In genomic region chr16:57372372-57373116, GRCh38 we compare ENCODE assay signal across 1 cellular context.
TF ChIP-seq lines count a peak whose summit lies in the region.

CX3CL1 (plus strand) TSS chr16:57372490; CDS start chr16:57372569, 79 bp downstream.

TF ChIP-seq in HepG2, 621 proteins besides CTCF, POLR2A, EP300 and RAD21 (continued from another document and continues in another):
- TF ChIP-seq ZNF407 (CRISPR knock-in tag; IDR thresholded peaks at IDR 0.05; ENCODE audit: not compliant biosample characterization) (peak; percentile 17), PAF1 (CRISPR knock-in tag; IDR thresholded peaks at IDR 0.05) (no peak), E2F5 (CRISPR knock-in tag; conservative IDR thresholded peaks at IDR 0.05) (peak; percentile 32; the same call in 1 of the 2 replicates), ERF (CRISPR knock-in tag; IDR thresholded peaks at IDR 0.05) (no peak; the same call in none of the 2 replicates), PLSCR1 (CRISPR knock-in tag; IDR thresholded peaks at IDR 0.05; ENCODE audit: borderline replicate concordance) (no peak), SRSF1 (optimal IDR thresholded peaks at IDR 0.05; ENCODE audit: low read depth, low read length) (peak; percentile 99), ZNF513 (CRISPR knock-in tag; conservative IDR thresholded peaks at IDR 0.05) (no peak), SALL1 (CRISPR knock-in tag; IDR thresholded peaks at IDR 0.05) (peak; percentile 87), SMARCC2 (IDR thresholded peaks at IDR 0.05) (no peak), ZNF160 (CRISPR knock-in tag; IDR thresholded peaks at IDR 0.05) (no peak), NBN (conservative IDR thresholded peaks at IDR 0.05) (no peak), ZNF839 (CRISPR knock-in tag; IDR thresholded peaks at IDR 0.05; ENCODE audit: borderline replicate concordance) (peak; percentile 54; the same call in 1 of the 2 replicates), GTF2F1 (IDR thresholded peaks at IDR 0.05; ENCODE audit: low read length) (no peak), NR1H2 (CRISPR knock-in tag; IDR thresholded peaks at IDR 0.05; ENCODE audit: borderline replicate concordance, low read depth) (no peak; the same call in 1 of the 2 replicates), SALL2 (CRISPR knock-in tag; IDR thresholded peaks at IDR 0.05) (0 out of 2 replicates have a peak, but pooled peaks have one; percentile 70), GMEB1 (CRISPR knock-in tag; IDR thresholded peaks at IDR 0.05; ENCODE audit: borderline replicate concordance) (peak; percentile 74), TOE1 (CRISPR knock-in tag; IDR thresholded peaks at IDR 0.05) (peak; percentile 87), ZNF510 (CRISPR knock-in tag; IDR thresholded peaks at IDR 0.05; ENCODE audit: low read depth) (no peak), ZGPAT (CRISPR knock-in tag; IDR thresholded peaks at IDR 0.05) (peak; percentile 98), ATF7 (IDR thresholded peaks at IDR 0.05) (no peak), ATF7 (CRISPR knock-in tag; IDR thresholded peaks at IDR 0.05) (peak; percentile 61), MIER3 (CRISPR knock-in tag; IDR thresholded peaks at IDR 0.05; ENCODE audit: borderline replicate concordance) (peak; percentile 88; the same call in 1 of the 2 replicates), ATF5 (CRISPR knock-in tag; IDR thresholded peaks at IDR 0.05; ENCODE audit: low read depth) (peak; percentile 84; the same call in 1 of the 2 replicates), SP5 (CRISPR knock-in tag; IDR thresholded peaks at IDR 0.05; ENCODE audit: borderline replicate concordance, low read depth) (peak; percentile 67), ZNF18 (CRISPR knock-in tag; IDR thresholded peaks at IDR 0.05; ENCODE audit: insufficient replicate concordance) (peak; percentile 85), MEIS1 (CRISPR knock-in tag; IDR thresholded peaks at IDR 0.05; ENCODE audit: borderline replicate concordance) (peak; percentile 85), ZNF546 (CRISPR knock-in tag; conservative IDR thresholded peaks at IDR 0.05) (peak; percentile 81), ZBTB39 (CRISPR knock-in tag; IDR thresholded peaks at IDR 0.05) (peak; percentile 93; the same call in 1 of the 2 replicates), ZC3H4 (CRISPR knock-in tag; IDR thresholded peaks at IDR 0.05; ENCODE audit: borderline replicate concordance) (no peak), SUZ12 (IDR thresholded peaks at IDR 0.05; ENCODE audit: low read depth, low read length) (no peak), ZNF230 (CRISPR knock-in tag; IDR thresholded peaks at IDR 0.05) (peak; percentile 95), MEF2D (CRISPR knock-in tag; IDR thresholded peaks at IDR 0.05) (no peak; the same call in 1 of the 2 replicates), HMG20A (CRISPR knock-in tag; IDR thresholded peaks at IDR 0.05; ENCODE audit: borderline replicate concordance) (peak; percentile 93), FOXK2 (IDR thresholded peaks at IDR 0.05) (0 out of 2 replicates have a peak, but pooled peaks have one; percentile 31), HBP1 (CRISPR knock-in tag; IDR thresholded peaks at IDR 0.05; ENCODE audit: low read depth) (no peak), DMAP1 (CRISPR knock-in tag; IDR thresholded peaks at IDR 0.05) (no peak; the same call in 1 of the 2 replicates), CBX2 (IDR thresholded peaks at IDR 0.05; ENCODE audit: low read depth, low read length) (no peak), CBX2 (CRISPR knock-in tag; IDR thresholded peaks at IDR 0.05; ENCODE audit: low read depth) (0 out of 2 replicates have a peak, but pooled peaks have one; percentile 21), HDAC1 (CRISPR knock-in tag; IDR thresholded peaks at IDR 0.05) (peak; percentile 98), ZNF557 (CRISPR knock-in tag; IDR thresholded peaks at IDR 0.05) (no peak)
